21 cellular contexts compared by ENCODE assay signal in genomic region chr4:187770345-187770744, GRCh38.
"Had no signal": no experiment of that assay in that cellular context is flagged by ENCODE, and none has a peak within 500 bp of the region (broad histone marks: within the 10 kb centered on the region; RNA-seq: fewer than 3 reads in every experiment).

No MANE protein-coding gene starts in this region.

- H3K9me3 ChIP-seq: breast epithelium, esophagus squamous epithelium, gastrocnemius medialis, lower lobe of right lung, thoracic aorta, vagina had no signal

- H3K4me3 ChIP-seq: breast epithelium, dorsolateral prefrontal cortex, esophagus squamous epithelium, gastrocnemius medialis, lower lobe of right lung, thoracic aorta, vagina had no signal

- H3K4me1 ChIP-seq: breast epithelium, esophagus squamous epithelium, gastrocnemius medialis, lower lobe of right lung, vagina had no signal

- ATAC-seq: activated T-cell treated with anti-CD3 and anti-CD28 coated beads, Interleukin-2, amount 50 U/mL, for 4 hours; effector memory CD8-positive, alpha-beta T cell; gastrocnemius medialis; left lobe of liver; lower lobe of right lung; sciatic nerve; stimulated activated naive B cell treated with anti-CD40 and anti-IgM and Interleukin-4, amounts not matched to agents 10 μg/mL and 1 μg/mL and 100 μg/mL, for 72 hours had no signal

- H3K27me3 ChIP-seq: breast epithelium, dorsolateral prefrontal cortex, esophagus squamous epithelium, gastrocnemius medialis, vagina had no signal

- DNase-seq: activated CD4-positive, CD25-positive, alpha-beta regulatory T cell treated with anti-CD3 and anti-CD28 coated beads, Interleukin-2, amount 50 U/mL, for 72 hours; activated naive CD4-positive, alpha-beta T cell treated with Interleukin-2 at 50 U/mL for 16 hours; activated naive CD8-positive, alpha-beta T cell treated with anti-CD3 and anti-CD28 coated beads, Interleukin-2, amount 10 ng/mL, durations not matched to agents 7 days and 5 days; activated T-cell treated with anti-CD3 and anti-CD28 coated beads, Interleukin-2, amount 50 U/mL, for 4 hours; amniotic stem cell; dorsolateral prefrontal cortex; effector memory CD8-positive, alpha-beta T cell; esophagus squamous epithelium; gastrocnemius medialis; hippocampal formation; immature natural killer cell; lower lobe of right lung; naive B cell; small intestine; stimulated activated naive B cell treated with anti-CD40 and anti-IgM and Interleukin-4, amounts not matched to agents 10 μg/mL and 1 μg/mL and 100 μg/mL, for 72 hours had no signal

- H3K36me3 ChIP-seq: breast epithelium, esophagus squamous epithelium, gastrocnemius medialis, lower lobe of right lung, thoracic aorta, vagina had no signal

- H3K27ac ChIP-seq: breast epithelium, dorsolateral prefrontal cortex, esophagus squamous epithelium, gastrocnemius medialis, lower lobe of right lung, thoracic aorta, vagina, VCaP had no signal
